Comparison of ENCODE assay signal across 20 cellular contexts in genomic region chr13:51006067-51006800, GRCh38.
A peak's percentile ranks its signal among the peaks of the same experiment; 100 is the strongest.
DNase-seq lines count a peak whose midpoint lies in the region; ATAC-seq and TF ChIP-seq lines count a peak whose summit lies in the region.
"Had no signal": no experiment of that assay in that cellular context is flagged by ENCODE, and none has a peak within 500 bp of the region (broad histone marks: within the 10 kb centered on the region; RNA-seq: fewer than 3 reads in every experiment).

No MANE protein-coding gene starts in this region.

- H3F3A ChIP-seq in SK-N-SH (replicated peaks; ENCODE audit: insufficient read depth) = no peaks in the 10 kb centered on the region

- no peak overlapping the region for H3K27ac Mint-ChIP-seq in osteocyte (ENCODE audit: unreplicated experiment)
- no peak overlapping the region for H3K27ac Mint-ChIP-seq in CD4-positive, alpha-beta T cell
- H3K27ac Mint-ChIP-seq: memory B cell, neural progenitor cell had no signal

- ATAC-seq in Right ventricle myocardium inferior (peak; percentile 79), Right ventricle myocardium superior (ENCODE audit: poor library complexity) (peak; percentile 75)
- ATAC-seq in CD4-positive, alpha-beta T cell (ENCODE audit: poor library complexity) = no peak
- ATAC-seq: activated CD4-positive, CD25-positive, alpha-beta regulatory T cell treated with anti-CD3 and anti-CD28 coated beads, Interleukin-2, amount 50 U/mL, for 24 hours; HCT116; PC-3 had no signal

- no peaks in the 10 kb centered on the region for H4K20me1 ChIP-seq in SK-N-SH (ENCODE audit: insufficient read depth)

- no peaks in the 10 kb centered on the region for H3K4me1 ChIP-seq in SK-N-SH (ENCODE audit: control insufficient read depth in 1 of 2, insufficient read depth in 2 of 2, low read depth in 1 of 2, low read length in 1 of 2)
- H3K4me1 ChIP-seq: adrenal gland, sigmoid colon had no signal

- intact Hi-C loops in Right ventricle myocardium inferior (cut with DNase I) = no loop called here
- intact Hi-C loops in cardiac septum (cut with DNase I) = no loop called here
- intact Hi-C loops in Right ventricle myocardium superior (cut with DNase I) = no loop called here
- intact Hi-C loops in CD4-positive, alpha-beta T cell (cut with DNase I, micrococcal nuclease) = no loop called here

- no peak overlapping the region for H3K27ac ChIP-seq in SK-N-SH (ENCODE audit: low read depth in 2 of 2, low read length in 1 of 2)
- no peak overlapping the region for H3K27ac ChIP-seq in CD4-positive, alpha-beta T cell (ENCODE audit: low read depth, low read length)
- H3K27ac ChIP-seq: adrenal gland, neural progenitor cell had no signal

- POLR2A ChIA-PET in SK-N-SH (lab: Yijun Ruan, JAX) = no interaction called here
- POLR2A ChIA-PET in CD4-positive, alpha-beta T cell (lab: Charles Lee) = no interaction called here

- no peak overlapping the region for H2AFZ ChIP-seq in SK-N-SH (ENCODE audit: low read depth)
- H2AFZ ChIP-seq: neural progenitor cell had no signal

- H3K9me3 ChIP-seq in SK-N-SH = no peaks in the 10 kb centered on the region
- no peaks in the 10 kb centered on the region for H3K9me3 ChIP-seq in CD4-positive, alpha-beta T cell (ENCODE audit: control insufficient read depth, low read length)
- H3K9me3 ChIP-seq: adrenal gland, sigmoid colon had no signal

- H3K4me3 ChIP-seq in SK-N-SH (ENCODE audit: low read depth in 2 of 2, low read length in 1 of 2) = no peak overlapping the region
- H3K4me3 ChIP-seq: adrenal gland, neural progenitor cell, sigmoid colon had no signal

- no peaks in the 10 kb centered on the region for H3K36me3 ChIP-seq in SK-N-SH (replicated peaks in 1 of 2; ENCODE audit: control insufficient read depth in 1 of 2, insufficient read depth in 2 of 2, low read length in 1 of 2)
- H3K36me3 ChIP-seq: adrenal gland, neural progenitor cell, sigmoid colon had no signal

- TF ChIP-seq EP300 in SK-N-SH (IDR thresholded peaks at IDR 0.05; ENCODE audit: borderline replicate concordance in 1 of 2, low read depth in 1 of 2, low read length in 1 of 2) = no peak

- no peak overlapping the region for H3K9ac ChIP-seq in SK-N-SH
- H3K9ac ChIP-seq: neural progenitor cell had no signal

- no peaks in the 10 kb centered on the region for H3K9me3 Mint-ChIP-seq in osteocyte (ENCODE audit: unreplicated experiment)
- no peaks in the 10 kb centered on the region for H3K9me3 Mint-ChIP-seq in CD4-positive, alpha-beta T cell
- H3K9me3 Mint-ChIP-seq: memory B cell, neural progenitor cell had no signal

- TF ChIP-seq RAD21 in SK-N-SH (IDR thresholded peaks at IDR 0.05; ENCODE audit: low read length) = no peak

- H3K27me3 Mint-ChIP-seq in osteocyte (ENCODE audit: unreplicated experiment) = peaks cover 24% of the 10 kb centered on the region
- H3K27me3 Mint-ChIP-seq in CD4-positive, alpha-beta T cell = peaks cover 23% of the 10 kb centered on the region

- no peaks in the 10 kb centered on the region for H3K36me3 Mint-ChIP-seq in osteocyte (ENCODE audit: unreplicated experiment)
- no peaks in the 10 kb centered on the region for H3K36me3 Mint-ChIP-seq in CD4-positive, alpha-beta T cell (ENCODE audit: low read depth)
- H3K36me3 Mint-ChIP-seq: memory B cell, neural progenitor cell had no signal

- CTCF ChIA-PET in SK-N-SH (lab: Yijun Ruan, JAX) = no interaction called here
- CTCF ChIA-PET in CD4-positive, alpha-beta T cell (lab: Charles Lee) = no interaction called here

- H3K27me3 ChIP-seq in SK-N-SH (ENCODE audit: insufficient read depth) = no peaks in the 10 kb centered on the region; the same call in 1 of the 2 replicates
- H3K27me3 ChIP-seq in CD4-positive, alpha-beta T cell (ENCODE audit: control insufficient read depth, insufficient read depth, low read length) = no peaks in the 10 kb centered on the region
- H3K27me3 ChIP-seq: adrenal gland, neural progenitor cell, sigmoid colon had no signal

- no peak overlapping the region for H3K4me3 Mint-ChIP-seq in osteocyte (ENCODE audit: unreplicated experiment)
- no peak overlapping the region for H3K4me3 Mint-ChIP-seq in CD4-positive, alpha-beta T cell
- H3K4me3 Mint-ChIP-seq: memory B cell, neural progenitor cell had no signal

- H3K4me2 ChIP-seq in SK-N-SH = no peak overlapping the region
- H3K4me2 ChIP-seq: neural progenitor cell had no signal

- peaks cover 6% of the 10 kb centered on the region for H3K4me1 Mint-ChIP-seq in osteocyte (ENCODE audit: unreplicated experiment)
- no peaks in the 10 kb centered on the region for H3K4me1 Mint-ChIP-seq in CD4-positive, alpha-beta T cell (ENCODE audit: low read depth)

- DNase-seq in Right ventricle myocardium inferior (ENCODE audit: missing footprints) (no peak), cardiac septum (ENCODE audit: low spot score) (no peak), Right ventricle myocardium superior (no peak), osteocyte (ENCODE audit: extremely low spot score, unreplicated experiment) (peak; percentile 19), germinal center (ENCODE audit: low spot score) (no peak), SK-N-SH (no peak), C1 segment of cervical spinal cord (lab: John Stamatoyannopoulos, UW) (no peak)
- DNase-seq in CD4-positive, alpha-beta T cell = no peak
- DNase-seq: adrenal gland; cerebellar nuclear complex; EL; NCI-H1105 treated with DMSO at 0.1 percent for 48 hours; NCI-H748 treated with DMSO at 0.1 percent for 48 hours; PC-3; sigmoid colon; stimulated activated CD4-positive, alpha-beta T cell treated with anti-CD3 and anti-CD28 coated beads, Interleukin-2, amount 100 ng/mL, for 48 hours had no signal

- 59% methylated on average over 6 of the region's 6 CpGs for WGBS in SK-N-SH (ENCODE audit: low lambda C conversion rate)

- no peaks in the 10 kb centered on the region for H3K9me2 ChIP-seq in SK-N-SH

- H3K79me2 ChIP-seq in SK-N-SH (ENCODE audit: insufficient read depth) = no peaks in the 10 kb centered on the region

- TF ChIP-seq CTCF in osteocyte (IDR thresholded peaks at IDR 0.05) = no peak
- TF ChIP-seq CTCF in SK-N-SH (IDR thresholded peaks at IDR 0.05) = no peak
- TF ChIP-seq CTCF in CD4-positive, alpha-beta T cell (IDR thresholded peaks at IDR 0.05) = no peak

TF ChIP-seq in SK-N-SH, 30 proteins besides CTCF, POLR2A, EP300 and RAD21:
- TF ChIP-seq PBX3 (IDR thresholded peaks at IDR 0.05) (no peak), TCF12 (IDR thresholded peaks at IDR 0.05) (no peak)
